ENCODE assay signal across 6 cellular contexts in the genomic region with DNA sequence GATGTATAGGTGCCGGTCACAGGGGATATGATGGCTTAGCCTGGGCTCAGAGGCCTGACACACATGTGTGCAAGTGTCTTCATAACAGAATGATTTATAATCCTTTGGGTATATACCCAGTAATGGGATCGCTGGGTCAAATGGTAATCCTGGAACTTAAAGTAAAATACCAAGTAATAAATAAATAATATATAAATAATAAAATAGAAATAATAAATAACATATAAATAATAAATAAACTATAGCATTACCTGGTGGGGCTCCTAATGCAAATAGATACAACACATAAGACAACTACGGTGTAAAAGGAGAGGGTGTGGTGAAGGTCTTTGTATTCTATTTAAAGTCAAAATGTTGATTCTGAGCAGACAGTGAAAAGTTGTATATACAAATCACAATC.
"Had no signal": no experiment of that assay in that cellular context is flagged by ENCODE, and none has a peak within 500 bp of the region (broad histone marks: within the 10 kb centered on the region; RNA-seq: fewer than 3 reads in every experiment).

No MANE protein-coding gene starts in this region.

- ATAC-seq: GM23338, HepG2 had no signal

- DNase-seq: H9, HCEC 1CT, KBM-7 had no signal

- H3K36me3 Mint-ChIP-seq: IgD-negative memory B cell had no signal

- H3K4me3 Mint-ChIP-seq: GM23338, H9, IgD-negative memory B cell had no signal

- H3K27me3 Mint-ChIP-seq: IgD-negative memory B cell had no signal

- H3K27ac Mint-ChIP-seq: GM23338, IgD-negative memory B cell had no signal
